In the genomic region with DNA sequence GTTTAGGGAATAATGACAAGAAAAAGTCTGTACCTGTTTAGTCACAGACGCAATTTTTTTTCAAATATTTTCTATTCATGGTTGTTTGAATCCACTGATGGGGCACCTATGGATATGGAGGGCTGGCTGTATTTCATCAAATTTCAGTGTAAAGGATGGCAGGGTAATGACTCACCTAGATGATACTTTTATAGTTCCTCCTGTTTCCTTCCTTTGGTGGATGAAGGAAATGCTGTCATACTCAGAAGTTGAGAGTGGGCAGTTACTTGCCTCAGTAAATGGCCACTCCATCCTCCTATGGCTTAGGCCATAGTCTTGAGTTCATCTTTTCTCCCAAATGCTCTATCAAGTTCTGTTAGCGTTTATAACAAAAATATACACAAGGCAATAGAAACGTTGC, we compare ENCODE assay signal across 23 cellular contexts. TPM values are rescaled to one million over a fixed set of nuclear protein-coding genes. Genes with fewer than 3 reads are reported as not detected.
DNase-seq lines count a peak whose midpoint lies in the region; ATAC-seq and TF ChIP-seq lines count a peak whose summit lies in the region.
"Had no signal": no experiment of that assay in that cellular context is flagged by ENCODE, and none has a peak within 500 bp of the region (broad histone marks: within the 10 kb centered on the region; RNA-seq: fewer than 3 reads in every experiment).

No MANE protein-coding gene starts in this region.

- intact Hi-C loops in PC-3 (cut with micrococcal nuclease) = no loop called here

- H3K27me3 Mint-ChIP-seq in endodermal cell (ENCODE audit: insufficient read depth) = no peaks in the 10 kb centered on the region
- H3K27me3 Mint-ChIP-seq: T-helper 17 cell had no signal

- H3K4me3 Mint-ChIP-seq in endodermal cell = no peak overlapping the region
- H3K4me3 Mint-ChIP-seq: CD8-positive, alpha-beta T cell; T-helper 17 cell had no signal

- H3K27ac ChIP-seq in PC-3 (ENCODE audit: low read length) (no peak overlapping the region), endodermal cell (ENCODE audit: low read depth, low read length) (no peak overlapping the region)
- H3K27ac ChIP-seq: BLaER1 treated with 17β-estradiol and CSF1 and Interleukin-3, amounts not matched to agents 10 nM and 100 nM had no signal

- WGBS in endodermal cell (ENCODE audit: insufficient coverage in 1 of 2, insufficient read length in 1 of 2), 2 experiments = 89 to 90% methylated on average over 1 of the region's 3 CpGs

- H3K9me2 ChIP-seq in PC-3 (replicated peaks; ENCODE audit: low read length) = no peaks in the 10 kb centered on the region

- CTCF ChIA-PET in PC-3 (lab: Charles Lee) = no interaction called here

- H3K27me3 ChIP-seq in PC-3 (ENCODE audit: low read length) (no peaks in the 10 kb centered on the region), endodermal cell (ENCODE audit: control insufficient read depth, insufficient read depth, low read length, poor library complexity, severe bottlenecking) (no peaks in the 10 kb centered on the region)
- H3K27me3 ChIP-seq: BLaER1 treated with 17β-estradiol and CSF1 and Interleukin-3, amounts not matched to agents 10 nM and 100 nM had no signal

- no peaks in the 10 kb centered on the region for H4K20me1 ChIP-seq in PC-3 (ENCODE audit: low read length)
- H4K20me1 ChIP-seq: BLaER1 treated with 17β-estradiol and CSF1 and Interleukin-3, amounts not matched to agents 10 nM and 100 nM had no signal

- POLR2A ChIA-PET in PC-3 (lab: Charles Lee; ENCODE audit: unreplicated experiment) = no interaction called here

- peaks cover 17% of the 10 kb centered on the region for H3K4me1 ChIP-seq in PC-3 (ENCODE audit: insufficient read depth, low read length)
- no peaks in the 10 kb centered on the region for H3K4me1 ChIP-seq in endodermal cell (ENCODE audit: control insufficient read depth, insufficient read depth, low read length)

- no peaks in the 10 kb centered on the region for H3K9me3 ChIP-seq in PC-3 (ENCODE audit: low read length)
- H3K9me3 ChIP-seq in endodermal cell (ENCODE audit: control insufficient read depth, low read length) = peaks cover 5% of the 10 kb centered on the region
- H3K9me3 ChIP-seq: BLaER1 treated with 17β-estradiol and CSF1 and Interleukin-3, amounts not matched to agents 10 nM and 100 nM had no signal

- H3K4me3 ChIP-seq in PC-3 (ENCODE audit: low read length) (no peak overlapping the region), epithelial cell of esophagus (ENCODE audit: low read length) (no peak overlapping the region), endodermal cell (ENCODE audit: low read length) (no peak overlapping the region)
- H3K4me3 ChIP-seq: BLaER1 treated with 17β-estradiol and CSF1 and Interleukin-3, amounts not matched to agents 10 nM and 100 nM had no signal

- H2AFZ ChIP-seq in PC-3 (ENCODE audit: low read length) = no peak overlapping the region

- no peak overlapping the region for H3K9ac ChIP-seq in PC-3 (ENCODE audit: low read length)
- no peak overlapping the region for H3K9ac ChIP-seq in endodermal cell (ENCODE audit: extremely low read depth, low read length, poor library complexity, severe bottlenecking)
- H3K9ac ChIP-seq: BLaER1 treated with 17β-estradiol and CSF1 and Interleukin-3, amounts not matched to agents 10 nM and 100 nM had no signal

- no peak overlapping the region for H3K27ac Mint-ChIP-seq in endodermal cell
- H3K27ac Mint-ChIP-seq: CD8-positive, alpha-beta T cell; T-helper 17 cell had no signal

- peaks cover 7% of the 10 kb centered on the region for H3K4me1 Mint-ChIP-seq in endodermal cell

- TF ChIP-seq CTCF in PC-3 (conservative IDR thresholded peaks at IDR 0.05; ENCODE audit: low read depth, low read length) = no peak
- TF ChIP-seq CTCF in epithelial cell of esophagus (IDR thresholded peaks at IDR 0.05; ENCODE audit: insufficient read depth, low read depth, low read length, missing control alignments) = no peak
- TF ChIP-seq CTCF in endodermal cell (conservative IDR thresholded peaks at IDR 0.05) = no peak

- BruUV-seq in PC-3 (replicated peaks; lab: Mats Ljungman, UMichigan) = no TSS peak

- H3K79me2 ChIP-seq in PC-3 (ENCODE audit: low read length) = no peaks in the 10 kb centered on the region

- H3F3A ChIP-seq in PC-3 (ENCODE audit: low read length, unreplicated experiment) = no peaks in the 10 kb centered on the region

- H3K4me2 ChIP-seq in PC-3 (ENCODE audit: low read length) = no peak overlapping the region

- DNase-seq in EL (peak; percentile 25), HT1080 (ENCODE audit: low read depth) (peak; percentile 77), PC-3 (peak; percentile 82), epithelial cell of esophagus (ENCODE audit: low read depth) (peak; percentile 49), endodermal cell (no peak), amniotic stem cell (lab: John Stamatoyannopoulos, UW) (no peak), NCI-H2107 (lab: John Stamatoyannopoulos, UW) (no peak), NCI-H1105 treated with DMSO at 0.1 percent for 48 hours (lab: John Stamatoyannopoulos, UW) (no peak)
- DNase-seq: Calu3; CD8-positive, alpha-beta T cell; GOT3; KG1; MM.1S; NCI-H1092 treated with DMSO at 0.1 percent for 48 hours; NCI-H1694; NCI-H82; OCI-M1; RPMI8226; T-helper 17 cell had no signal

- ATAC-seq in PC-3 = peak; percentile 98
- ATAC-seq: CD8-positive, alpha-beta T cell; HepG2; T-helper 17 cell had no signal

- H3K36me3 ChIP-seq in PC-3 (ENCODE audit: low read depth, low read length) (no peaks in the 10 kb centered on the region), endodermal cell (ENCODE audit: control insufficient read depth, insufficient read depth, low read length) (no peaks in the 10 kb centered on the region)
- H3K36me3 ChIP-seq: BLaER1 treated with 17β-estradiol and CSF1 and Interleukin-3, amounts not matched to agents 10 nM and 100 nM had no signal

- no peaks in the 10 kb centered on the region for H3K36me3 Mint-ChIP-seq in endodermal cell (ENCODE audit: low read depth)
- H3K36me3 Mint-ChIP-seq: CD8-positive, alpha-beta T cell had no signal

- H3K9me3 Mint-ChIP-seq in endodermal cell = no peaks in the 10 kb centered on the region
- H3K9me3 Mint-ChIP-seq: CD8-positive, alpha-beta T cell had no signal

RNA-seq across cellular contexts. Expression of a gene that starts 18.9 kb away (rescaled TPM):
- not detected in 2 replicates for total RNA-seq in HT1080 (2014; rRNA removed; shearing (Covaris generic))
- polyA plus RNA-seq in HT1080 (2015; cell fraction: cytosol; rRNA removed) = not detected in 2 replicates
- polyA plus RNA-seq in HT1080 (2015; cell fraction: nucleus; rRNA removed) = not detected in 2 replicates
- total RNA-seq in PC-3 (2014; rRNA removed) (not detected in 2 replicates), endodermal cell (not detected)
- not detected for polyA plus RNA-seq in endodermal cell (2013, experiment 1 of 2)
- not detected for polyA plus RNA-seq in endodermal cell (2013, experiment 2 of 2)
- total RNA-seq: A673; Calu3; CD8-positive, alpha-beta T cell; G401; HepG2; T-helper 17 cell had no signal
- polyA plus RNA-seq: HepG2 had no signal

Comparison
In these comparisons a context has a peak if more than half of its experiments do, and no peak if none do; other contexts are left out.
1. DNase-seq: peak in EL (single experiment), HT1080 (single experiment), PC-3 (single experiment) and epithelial cell of esophagus (single experiment); none in endodermal cell (single experiment), amniotic stem cell (single experiment), NCI-H2107 (single experiment) and NCI-H1105 treated with DMSO at 0.1 percent for 48 hours (single experiment).